8 cellular contexts compared by ENCODE assay signal in the genomic region with DNA sequence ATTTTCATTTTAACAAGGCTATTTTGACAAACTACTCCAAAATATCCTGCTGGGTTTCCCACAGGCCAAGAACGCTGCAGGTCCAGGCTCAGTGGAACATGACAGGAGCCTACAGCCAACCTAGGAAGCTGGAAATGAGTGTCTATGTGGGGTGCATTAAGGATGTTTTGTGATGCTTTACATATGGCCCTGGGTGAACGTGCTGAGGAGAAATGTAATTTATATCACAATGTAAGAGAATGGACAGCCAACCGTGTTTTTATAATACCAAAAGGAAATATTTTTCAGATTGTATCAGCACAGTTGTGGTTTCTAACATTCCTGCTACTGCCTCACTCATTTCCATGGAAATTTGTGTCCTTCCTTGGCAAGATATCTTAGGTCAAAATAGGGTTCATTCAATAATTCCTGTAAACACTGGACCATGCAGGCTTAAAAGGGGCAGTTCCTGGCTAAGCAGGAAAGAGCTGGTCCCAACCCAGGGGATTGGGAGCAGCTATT. TPM values are rescaled to one million over a fixed set of nuclear protein-coding genes. Genes with fewer than 3 reads are reported as not detected.
DNase-seq lines count a peak whose midpoint lies in the region; ATAC-seq, FAIRE-seq and TF ChIP-seq lines count a peak whose summit lies in the region.

No MANE protein-coding gene starts in this region.

- H3K27me3 Mint-ChIP-seq in chondrocyte (ENCODE audit: low read depth), result no peaks in the 10 kb centered on the region

- no peak for TF ChIP-seq CTCF in chondrocyte (IDR thresholded peaks at IDR 0.05)
- no peak for TF ChIP-seq CTCF in kidney (IDR thresholded peaks at IDR 0.05; ENCODE audit: borderline replicate concordance, extremely low read depth, insufficient read depth)
- TF ChIP-seq CTCF in omental fat pad (IDR thresholded peaks at IDR 0.05), result no peak

- H3K9ac ChIP-seq in kidney (ENCODE audit: low read length in 2 of 2), result no peak overlapping the region

- H3K36me3 Mint-ChIP-seq in chondrocyte (ENCODE audit: low read depth), result no peaks in the 10 kb centered on the region

- H3K9me3 Mint-ChIP-seq in chondrocyte (ENCODE audit: low read depth), result no peaks in the 10 kb centered on the region

- DNase-seq in H54 (ENCODE audit: insufficient read length, low spot score) (peak; percentile 14), chondrocyte (ENCODE audit: low spot score) (no peak), kidney (no peak), stromal cell of bone marrow (ENCODE audit: low read depth) (peak; percentile 90), omental fat pad (ENCODE audit: low spot score) (no peak), activated T-cell treated with anti-CD3 and anti-CD28 coated beads for 4 hours (no peak)
- no peak for DNase-seq in activated CD4-positive, CD25-positive, alpha-beta regulatory T cell treated with anti-CD3 and anti-CD28 coated beads, Interleukin-2, amount 50 U/mL, for 72 hours

- no peak for TF ChIP-seq POLR2A in H54 (IDR thresholded peaks at IDR 0.05; ENCODE audit: low read depth, low read length)

- H3K4me3 ChIP-seq in kidney (ENCODE audit: low read length in 2 of 2), result no peak overlapping the region

- H3K9me3 ChIP-seq in kidney (ENCODE audit: control insufficient read depth in 1 of 2, low read length in 2 of 2), result no peaks in the 10 kb centered on the region

- peaks cover 57% of the 10 kb centered on the region for H3K4me1 Mint-ChIP-seq in chondrocyte (ENCODE audit: low read depth)

- FAIRE-seq in H54 (lab: Jason Lieb, UNC), result peak; percentile 94
- FAIRE-seq in kidney (lab: Jason Lieb, UNC), result no peak

- peak overlapping the region; percentile 92 for H3K27ac Mint-ChIP-seq in chondrocyte (ENCODE audit: unreplicated experiment)

- H3K27ac ChIP-seq in kidney (ENCODE audit: low read depth in 2 of 2, low read length in 2 of 2), result peak overlapping the region; percentile 26 to 28

- no peak overlapping the region for H3K4me3 Mint-ChIP-seq in chondrocyte (ENCODE audit: unreplicated experiment)

- intact Hi-C loops in kidney (cut with DNase I), result no loop called here

- ATAC-seq in omental fat pad (ENCODE audit: low FRiP score) (no peak), GM21723 (IDR thresholded peaks at IDR 0.05; ENCODE audit: unreplicated experiment) (no peak)

- H3K36me3 ChIP-seq in kidney (ENCODE audit: control insufficient read depth in 1 of 2, insufficient read depth in 2 of 2, low read length in 2 of 2), result no peaks in the 10 kb centered on the region

- H3K4me1 ChIP-seq in kidney (ENCODE audit: control insufficient read depth in 1 of 2, insufficient read depth in 1 of 2, low read depth in 1 of 2, low read length in 2 of 2), result no peaks in the 10 kb centered on the region

RNA-seq across cellular contexts. Expression of a gene that starts 51.5 kb away (rescaled TPM):
- 0.15 to 1.6 TPM (median 1.2 TPM) in 3 replicates for total RNA-seq in chondrocyte
- 4.7 TPM for total RNA-seq in kidney
- 2.8 TPM for polyA plus RNA-seq in kidney (ENCODE audit: insufficient read depth, low read depth, low replicate concordance)
- 1 to 10 TPM in 3 of 4 donors, under 1 TPM in 1; 0.72 to 7.1 (median 2.5) TPM for total RNA-seq in omental fat pad

Comparison
In these comparisons a context has a peak if more than half of its experiments do, and no peak if none do; other contexts are left out.
1. DNase-seq: peak in H54 (single experiment) and stromal cell of bone marrow (single experiment); none in chondrocyte (single experiment), kidney (single experiment), omental fat pad (single experiment), activated CD4-positive, CD25-positive, alpha-beta regulatory T cell treated with anti-CD3 and anti-CD28 coated beads, Interleukin-2, amount 50 U/mL, for 72 hours (single experiment) and activated T-cell treated with anti-CD3 and anti-CD28 coated beads for 4 hours (single experiment).